23 cellular contexts compared by ENCODE assay signal in the genomic region with DNA sequence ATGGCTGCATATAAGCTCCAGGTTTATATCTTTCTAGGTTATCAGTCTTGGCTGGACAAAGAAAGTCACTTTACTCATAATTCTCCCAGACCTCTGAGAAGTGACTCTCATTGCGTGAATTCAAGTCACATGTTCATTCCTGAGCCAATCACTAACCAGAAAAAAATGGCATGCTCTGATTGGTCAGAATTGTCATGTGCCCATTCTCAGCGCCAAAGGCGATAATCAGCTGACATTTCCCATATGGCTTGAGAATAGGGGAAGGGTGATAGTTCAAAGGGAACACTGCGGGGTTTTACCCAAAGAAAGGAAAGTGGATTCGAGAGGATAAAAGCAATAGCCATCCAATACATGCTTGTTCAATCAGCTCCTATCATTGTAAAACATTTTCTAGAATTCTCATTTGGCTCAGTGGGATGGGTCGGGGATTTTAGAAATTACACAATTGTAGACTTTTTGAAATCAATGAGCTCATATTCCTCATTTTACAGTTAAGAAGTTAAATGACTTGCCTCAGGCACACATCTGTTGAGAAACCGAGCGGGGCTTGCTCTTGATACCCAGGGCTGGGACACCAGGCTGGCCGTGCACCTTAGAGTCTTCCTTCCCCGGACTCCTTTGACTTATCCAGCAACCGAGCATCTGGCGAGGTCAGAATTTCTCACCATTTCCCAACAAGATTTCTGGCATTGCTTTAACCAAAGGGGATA.
"Had no signal": no experiment of that assay in that cellular context is flagged by ENCODE, and none has a peak within 500 bp of the region (broad histone marks: within the 10 kb centered on the region; RNA-seq: fewer than 3 reads in every experiment).

No MANE protein-coding gene starts in this region.

- H3K4me3 ChIP-seq: ascending aorta, body of pancreas, Peyer's patch, SJSA1 had no signal

- H3K36me3 Mint-ChIP-seq: activated naive CD8-positive, alpha-beta T cell treated with anti-CD3 and anti-CD28 coated beads, Interleukin-2, amount 10 ng/mL, durations not matched to agents 7 days and 5 days had no signal

- ATAC-seq: activated CD8-positive, alpha-beta T cell treated with anti-CD3 and anti-CD28 coated beads, Interleukin-2, amount 10 ng/mL, durations not matched to agents 7 days and 5 days; body of pancreas had no signal

- H3K27ac Mint-ChIP-seq: activated CD8-positive, alpha-beta T cell treated with anti-CD3 and anti-CD28 coated beads, Interleukin-2, amount 10 ng/mL, durations not matched to agents 7 days and 5 days; activated naive CD8-positive, alpha-beta T cell treated with anti-CD3 and anti-CD28 coated beads, Interleukin-2, amount 10 ng/mL, durations not matched to agents 7 days and 5 days; T-helper 1 cell treated with Interleukin-12 subunit alpha and Interleukin-12 subunit beta and Interleukin-4 antibody, amounts not matched to agents 30 μg/mL and 1 μg/mL, for 36 hours had no signal

- H3K4me1 Mint-ChIP-seq: activated naive CD8-positive, alpha-beta T cell treated with anti-CD3 and anti-CD28 coated beads, Interleukin-2, amount 10 ng/mL, durations not matched to agents 7 days and 5 days had no signal

- H3K4me3 Mint-ChIP-seq: activated CD8-positive, alpha-beta T cell treated with anti-CD3 and anti-CD28 coated beads, Interleukin-2, amount 10 ng/mL, durations not matched to agents 7 days and 5 days; activated naive CD8-positive, alpha-beta T cell treated with anti-CD3 and anti-CD28 coated beads, Interleukin-2, amount 10 ng/mL, durations not matched to agents 7 days and 5 days; T-helper 1 cell treated with Interleukin-12 subunit alpha and Interleukin-12 subunit beta and Interleukin-4 antibody, amounts not matched to agents 30 μg/mL and 1 μg/mL, for 36 hours had no signal

- DNase-seq: activated CD4-positive, alpha-beta T cell treated with anti-CD3 and anti-CD28 coated beads for 48 hours; activated CD4-positive, alpha-beta T cell treated with anti-CD3 and anti-CD28 coated beads, Interleukin-2, amount 50 U/mL, for 4 hours; activated CD4-positive, CD25-positive, alpha-beta regulatory T cell treated with anti-CD3 and anti-CD28 coated beads, Interleukin-2, amount 50 U/mL, for 72 hours; activated CD8-positive, alpha-beta memory T cell treated with anti-CD3 and anti-CD28 coated beads, Interleukin-2, amount 50 U/mL, for 48 hours; activated CD8-positive, alpha-beta T cell treated with anti-CD3 and anti-CD28 coated beads, Interleukin-2, amount 10 ng/mL, durations not matched to agents 7 days and 5 days; activated naive CD4-positive, alpha-beta T cell treated with anti-CD3 and anti-CD28 coated beads, Interleukin-2, amount 50 U/mL, for 16 hours; activated naive CD8-positive, alpha-beta T cell treated with anti-CD3 and anti-CD28 coated beads, Interleukin-2, amount 10 ng/mL, durations not matched to agents 7 days and 5 days; activated T-cell treated with anti-CD3 and anti-CD28 coated beads, Interleukin-2, amount 50 U/mL, for 1 hour; body of pancreas; central memory CD4-positive, alpha-beta T cell; Karpas-422; MM.1S; NCI-H1105 treated with DMSO at 0.1 percent for 48 hours; NCI-H1436 treated with DMSO at 0.1 percent for 48 hours; NCI-H187; NCI-H2081; NCI-H510A treated with DMSO at 0.1 percent for 48 hours; NCI-H69; Peyer's patch; SHP77 had no signal

- H3K27me3 Mint-ChIP-seq: activated naive CD8-positive, alpha-beta T cell treated with anti-CD3 and anti-CD28 coated beads, Interleukin-2, amount 10 ng/mL, durations not matched to agents 7 days and 5 days had no signal
